ENCODE assay signal across 8 cellular contexts in genomic region chr6:70667256-70667710, GRCh38. TPM values are rescaled to one million over a fixed set of nuclear protein-coding genes. Genes with fewer than 3 reads are reported as not detected.
DNase-seq lines count a peak whose midpoint lies in the region; ATAC-seq, FAIRE-seq and TF ChIP-seq lines count a peak whose summit lies in the region.

No MANE protein-coding gene starts in this region.

- H3K4me1 ChIP-seq in duodenal mucosa (ENCODE audit: control insufficient read depth in 1 of 2, insufficient read depth in 2 of 2, low read length in 2 of 2) (peaks cover 17 to 23% of the 10 kb centered on the region in 2 donors), neutrophil (ENCODE audit: control insufficient read depth in 1 of 2, insufficient read depth in 1 of 2, low read depth in 1 of 2, low read length in 1 of 2) (peaks cover 21 to 23% of the 10 kb centered on the region in 2 experiments)

- ATAC-seq in esophagus mucosa = no peak

- peak overlapping the region; percentile 76 for H3K4me3 ChIP-seq in LNCaP clone FGC (ENCODE audit: low read depth, low read length)
- H3K4me3 ChIP-seq in duodenal mucosa (ENCODE audit: low read depth in 1 of 2, low read length in 2 of 2) = peak overlapping the region; percentile 94 to 97
- H3K4me3 ChIP-seq in neutrophil (ENCODE audit: low read depth in 1 of 2, low read length in 1 of 2) = peak overlapping the region; percentile 84 to 95

- FAIRE-seq in GM12891 (lab: Jason Lieb, UNC) = no peak

- H3K27me3 ChIP-seq in duodenal mucosa (ENCODE audit: control insufficient read depth in 1 of 2, insufficient read depth in 2 of 2, low read length in 2 of 2) (no peaks in the 10 kb centered on the region), neutrophil (peaks cover 11% of the 10 kb centered on the region)

- H3K9ac ChIP-seq in duodenal mucosa (ENCODE audit: low read depth in 1 of 2, low read length in 2 of 2) = peak overlapping the region; percentile 68 to 88

- TF ChIP-seq POLR2A in GM12891 (IDR thresholded peaks at IDR 0.05; ENCODE audit: low read depth, low read length) = peak; percentile 61; the same call in 1 of the 2 replicates

- H3K27ac ChIP-seq in duodenal mucosa (ENCODE audit: low read depth, low read length) (peak overlapping the region; percentile 59), neutrophil (peak overlapping the region; percentile 92)

- TF ChIP-seq CTCF in LNCaP clone FGC (IDR thresholded peaks at IDR 0.05; ENCODE audit: control insufficient read depth, extremely low read depth, insufficient read depth) = no peak
- no peak for TF ChIP-seq CTCF in neutrophil (IDR thresholded peaks at IDR 0.05)

- H3K9me3 ChIP-seq in duodenal mucosa (ENCODE audit: control insufficient read depth in 1 of 2, low read length in 2 of 2) (no peaks in the 10 kb centered on the region), neutrophil (no peaks in the 10 kb centered on the region)

- DNase-seq in GM12891 (ENCODE audit: insufficient read length, low spot score) = no peak
- DNase-seq in LNCaP clone FGC (ENCODE audit: low read depth) = no peak
- no peak for DNase-seq in iPS-NIHi11 (ENCODE audit: low spot score)
- DNase-seq in HT-29 (ENCODE audit: low spot score) = no peak
- DNase-seq in amygdala (lab: John Stamatoyannopoulos, UW) = no peak

- H3K36me3 ChIP-seq in duodenal mucosa (ENCODE audit: control insufficient read depth in 1 of 2, insufficient read depth in 2 of 2, low read length in 2 of 2) (no peaks in the 10 kb centered on the region), neutrophil (no peaks in the 10 kb centered on the region)

TF ChIP-seq in GM12891, 5 proteins besides CTCF, POLR2A, EP300 and RAD21:
- TF ChIP-seq SPI1 (IDR thresholded peaks at IDR 0.05; ENCODE audit: low read depth, low read length) (no peak; the same call in 1 of the 2 replicates), POU2F2 (IDR thresholded peaks at IDR 0.05; ENCODE audit: low read depth, low read length) (no peak), PAX5 (IDR thresholded peaks at IDR 0.05; ENCODE audit: insufficient read depth, low read length, severe bottlenecking) (no peak), TAF1 (IDR thresholded peaks at IDR 0.05; ENCODE audit: low read depth, low read length) (no peak), POLR2AphosphoS5 (IDR thresholded peaks at IDR 0.05; ENCODE audit: low read depth, low read length) (peak; percentile 55)

RNA-seq across cellular contexts. Expression of gene SMAP1, which starts 0.4 kb away (rescaled TPM):
- 16.5 TPM for polyA plus RNA-seq in GM12891 (2012; ENCODE audit: low read depth, missing spikeins)
- total RNA-seq in esophagus mucosa = 35.3 TPM
- 14.1 and 16.7 TPM in 2 replicates for total RNA-seq in HT-29 (2014; rRNA removed; shearing (Covaris generic))
